Comparison of ENCODE assay signal across 14 cellular contexts in the genomic region with DNA sequence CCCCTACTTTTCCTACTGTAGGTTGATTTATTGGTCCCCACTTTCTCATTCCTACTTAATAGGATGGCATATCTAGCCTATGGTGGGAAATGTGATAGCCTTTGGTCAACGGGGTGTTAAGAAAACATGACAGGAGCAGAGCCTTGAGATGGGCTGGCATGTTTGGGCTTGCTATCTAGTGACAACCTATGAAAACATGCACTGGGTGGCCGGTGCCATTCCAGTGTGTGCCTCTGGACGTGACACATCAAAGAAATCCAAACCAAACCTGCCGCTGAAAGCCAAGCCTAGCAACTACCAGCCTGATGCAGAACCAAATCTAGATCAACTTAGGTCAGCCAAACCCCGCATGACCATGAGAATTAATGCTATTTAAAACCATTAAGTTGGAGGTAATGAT.
"Had no signal": no experiment of that assay in that cellular context is flagged by ENCODE, and none has a peak within 500 bp of the region (broad histone marks: within the 10 kb centered on the region; RNA-seq: fewer than 3 reads in every experiment).

No MANE protein-coding gene starts in this region.

- H3K4me3 Mint-ChIP-seq: dendritic cell treated with granulocyte-macrophage colony-stimulating factor and Interleukin-4, amounts not matched to agents 40 ng/mL and 50 ng/mL, for 4 days; effector memory CD8-positive, alpha-beta T cell; naive thymus-derived CD8-positive, alpha-beta T cell; neural crest cell had no signal

- H3K9me3 ChIP-seq: esophagus squamous epithelium, right atrium auricular region, sigmoid colon had no signal

- H3K27me3 Mint-ChIP-seq: dendritic cell treated with granulocyte-macrophage colony-stimulating factor and Interleukin-4, amounts not matched to agents 40 ng/mL and 50 ng/mL, for 4 days; effector memory CD8-positive, alpha-beta T cell; naive thymus-derived CD8-positive, alpha-beta T cell had no signal

- H3K4me1 ChIP-seq: esophagus squamous epithelium, right atrium auricular region, sigmoid colon had no signal

- H3K27me3 ChIP-seq: esophagus squamous epithelium, right atrium auricular region, sigmoid colon had no signal

- H3K4me1 Mint-ChIP-seq: naive thymus-derived CD8-positive, alpha-beta T cell; neural crest cell had no signal

- H3K4me2 ChIP-seq: smooth muscle cell had no signal

- DNase-seq: effector memory CD8-positive, alpha-beta T cell; esophagus squamous epithelium; foreskin fibroblast; left colon; naive thymus-derived CD8-positive, alpha-beta T cell; posterior cingulate gyrus; sigmoid colon; stimulated activated CD4-positive, alpha-beta T cell treated with anti-CD3 and anti-CD28 coated beads, Interleukin-2, amount 100 ng/mL, for 48 hours; stimulated activated naive CD4-positive, alpha-beta T cell treated with Interleukin-2 at 50 U/mL for 16 hours; trophoblast cell had no signal

- H3K4me3 ChIP-seq: esophagus squamous epithelium, right atrium auricular region, sigmoid colon, smooth muscle cell had no signal

- H3K27ac ChIP-seq: esophagus squamous epithelium, right atrium auricular region, sigmoid colon had no signal

- H3K27ac Mint-ChIP-seq: dendritic cell treated with granulocyte-macrophage colony-stimulating factor and Interleukin-4, amounts not matched to agents 40 ng/mL and 50 ng/mL, for 4 days; effector memory CD8-positive, alpha-beta T cell; naive thymus-derived CD8-positive, alpha-beta T cell had no signal

- H3K36me3 ChIP-seq: esophagus squamous epithelium, right atrium auricular region, sigmoid colon had no signal

- H3K9me3 Mint-ChIP-seq: dendritic cell treated with granulocyte-macrophage colony-stimulating factor and Interleukin-4, amounts not matched to agents 40 ng/mL and 50 ng/mL, for 4 days; neural crest cell had no signal

- H3K36me3 Mint-ChIP-seq: naive thymus-derived CD8-positive, alpha-beta T cell had no signal
